8 cellular contexts compared by ENCODE assay signal in genomic region chr20:63978319-63979220, GRCh38. TPM values are rescaled to one million over a fixed set of nuclear protein-coding genes. Genes with fewer than 3 reads are reported as not detected.
DNase-seq lines count a peak whose midpoint lies in the region; ATAC-seq and TF ChIP-seq lines count a peak whose summit lies in the region.

No MANE protein-coding gene starts in this region.

- peak; percentile 38 for ATAC-seq in omental fat pad (ENCODE audit: low FRiP score)

- H3K4me3 ChIP-seq in fibroblast of pulmonary artery (replicated peaks; ENCODE audit: low read depth, low read length): peak overlapping the region; percentile 50

- DNase-seq in NCI-H1092 treated with DMSO at 0.1 percent for 48 hours (lab: John Stamatoyannopoulos, UW): peak; percentile 15
- no peak for DNase-seq in NCI-H1092 (lab: John Stamatoyannopoulos, UW)
- DNase-seq in HFFc6: no peak
- DNase-seq in NCI-H510A (lab: John Stamatoyannopoulos, UW): peak; percentile 86
- DNase-seq in activated T-cell treated with anti-CD3 and anti-CD28 coated beads, Interleukin-2, amount 50 U/mL, for 24 hours: peak; percentile 76
- no peak for DNase-seq in fibroblast of pulmonary artery (ENCODE audit: low read depth)
- DNase-seq in omental fat pad (ENCODE audit: low spot score): no peak
- DNase-seq in NCI-H446 treated with DMSO at 0.1 percent for 48 hours (lab: John Stamatoyannopoulos, UW): no peak

- H3K9me3 Mint-ChIP-seq in HFFc6: no peaks in the 10 kb centered on the region
- no peaks in the 10 kb centered on the region for H3K9me3 Mint-ChIP-seq in activated T-cell treated with anti-CD3 and anti-CD28 coated beads, Interleukin-2, amount 50 U/mL, for 24 hours

- no peaks in the 10 kb centered on the region; the same call in none of the 2 replicates for H3K27me3 Mint-ChIP-seq in HFFc6 (ENCODE audit: insufficient read depth)
- H3K27me3 Mint-ChIP-seq in activated T-cell treated with anti-CD3 and anti-CD28 coated beads, Interleukin-2, amount 50 U/mL, for 24 hours: no peaks in the 10 kb centered on the region

- H3K36me3 Mint-ChIP-seq in HFFc6 (ENCODE audit: low read depth): peaks cover 17% of the 10 kb centered on the region
- H3K36me3 Mint-ChIP-seq in activated T-cell treated with anti-CD3 and anti-CD28 coated beads, Interleukin-2, amount 50 U/mL, for 24 hours (ENCODE audit: low read depth): peaks cover 49% of the 10 kb centered on the region

- H3K4me3 Mint-ChIP-seq in HFFc6: peak overlapping the region; percentile 68
- peak overlapping the region; percentile 81 for H3K4me3 Mint-ChIP-seq in activated T-cell treated with anti-CD3 and anti-CD28 coated beads, Interleukin-2, amount 50 U/mL, for 24 hours

- TF ChIP-seq CTCF in HFFc6 (IDR thresholded peaks at IDR 0.05) (no peak), fibroblast of pulmonary artery (IDR thresholded peaks at IDR 0.05; ENCODE audit: low read length, missing control alignments) (no peak), omental fat pad (IDR thresholded peaks at IDR 0.05) (no peak)

- peak overlapping the region; percentile 40; the same call in 1 of the 2 replicates for H3K27ac Mint-ChIP-seq in HFFc6
- H3K27ac Mint-ChIP-seq in activated T-cell treated with anti-CD3 and anti-CD28 coated beads, Interleukin-2, amount 50 U/mL, for 24 hours: peak overlapping the region; percentile 91

- peaks cover 55% of the 10 kb centered on the region for H3K4me1 Mint-ChIP-seq in HFFc6 (ENCODE audit: low read depth)
- H3K4me1 Mint-ChIP-seq in activated T-cell treated with anti-CD3 and anti-CD28 coated beads, Interleukin-2, amount 50 U/mL, for 24 hours (ENCODE audit: low read depth): peaks cover 64% of the 10 kb centered on the region

RNA-seq across cellular contexts. Expression of gene SAMD10, which starts 0.9 kb away (rescaled TPM):
- 1 to 10 TPM; 1.3 to 3.0 (median 2.1) TPM for total RNA-seq in HFFc6 (2021; fragmentation: NEBNext Ultra II Directional; extraction: Animal tissue kit (Norgen Biotek cat#: 25700))
- total RNA-seq in omental fat pad: 1 to 10 TPM in 1 of 4 donors, under 1 TPM in 2, not detected in 1; 0.48 to 1.2 (median 0.84) TPM

RNA-seq across cellular contexts. Expression of gene PRPF6, which starts 2.4 kb away (rescaled TPM):
- total RNA-seq in HFFc6 (2021; fragmentation: NEBNext Ultra II Directional; extraction: Animal tissue kit (Norgen Biotek cat#: 25700)): 10 to 100 TPM; 70.7 to 73.2 (median 72.9) TPM
- 10 to 100 TPM; 34.7 to 43.8 (median 40.2) TPM for total RNA-seq in omental fat pad

RNA-seq across cellular contexts. Expression of gene ZNF512B, which starts 8.8 kb away (rescaled TPM):
- total RNA-seq in HFFc6 (2021; fragmentation: NEBNext Ultra II Directional; extraction: Animal tissue kit (Norgen Biotek cat#: 25700)): 10 to 100 TPM; 20.7 to 26.1 (median 21.4) TPM
- 1 to 10 TPM; 6.4 to 9.8 (median 7.2) TPM for total RNA-seq in omental fat pad

RNA-seq across cellular contexts. Expression of gene UCKL1, which starts 22.4 kb away (rescaled TPM):
- total RNA-seq in HFFc6 (2021; fragmentation: NEBNext Ultra II Directional; extraction: Animal tissue kit (Norgen Biotek cat#: 25700)): 10 to 100 TPM; 17.2 to 21.7 (median 19.4) TPM
- 10 to 100 TPM; 25.7 to 48.9 (median 30.3) TPM for total RNA-seq in omental fat pad

RNA-seq across cellular contexts. Expression of gene C20orf204, which starts 57.4 kb away (rescaled TPM):
- under 1 TPM; 0.32 to 0.57 (median 0.42) TPM for total RNA-seq in HFFc6 (2021; fragmentation: NEBNext Ultra II Directional; extraction: Animal tissue kit (Norgen Biotek cat#: 25700))
- total RNA-seq in omental fat pad: 1 to 10 TPM in 1 of 4 donors, under 1 TPM in 3; 0.37 to 6.5 (median 0.68) TPM

Comparison
In these comparisons a context has a peak if more than half of its experiments do, and no peak if none do; other contexts are left out.
1. DNase-seq: peak in NCI-H1092 treated with DMSO at 0.1 percent for 48 hours (single experiment), NCI-H510A (single experiment) and activated T-cell treated with anti-CD3 and anti-CD28 coated beads, Interleukin-2, amount 50 U/mL, for 24 hours (single experiment); none in NCI-H1092 (single experiment), HFFc6 (single experiment), fibroblast of pulmonary artery (single experiment), omental fat pad (single experiment) and NCI-H446 treated with DMSO at 0.1 percent for 48 hours (single experiment).